21 cellular contexts compared by ENCODE assay signal in the genomic region with DNA sequence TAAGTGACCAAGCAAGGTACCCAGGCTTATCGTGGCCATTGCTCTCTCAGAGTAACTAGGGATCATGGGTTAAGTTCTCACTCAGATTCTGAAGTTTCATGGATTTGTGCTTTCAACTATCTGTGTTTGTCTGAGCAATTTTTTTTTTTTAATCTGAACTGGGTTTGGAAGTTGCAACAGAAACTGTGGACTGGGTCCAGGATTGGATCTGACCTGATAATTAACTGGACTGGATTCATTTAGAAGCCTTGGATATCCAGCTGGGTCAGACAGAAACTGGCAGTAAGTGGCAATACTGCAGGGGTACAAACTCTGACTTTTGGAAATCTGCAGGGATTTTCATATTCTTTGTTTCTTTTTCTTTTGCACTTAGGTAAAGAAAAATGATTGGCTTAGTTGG. TPM values are rescaled to one million over a fixed set of nuclear protein-coding genes. Genes with fewer than 3 reads are reported as not detected.
DNase-seq lines count a peak whose midpoint lies in the region; ATAC-seq, FAIRE-seq and TF ChIP-seq lines count a peak whose summit lies in the region.
"Had no signal": no experiment of that assay in that cellular context is flagged by ENCODE, and none has a peak within 500 bp of the region (broad histone marks: within the 10 kb centered on the region; RNA-seq: fewer than 3 reads in every experiment).

No MANE protein-coding gene starts in this region.

- peaks cover 15% of the 10 kb centered on the region for H3K9me3 Mint-ChIP-seq in activated CD4-positive, alpha-beta T cell treated with anti-CD3 and anti-CD28 coated beads, Interleukin-2, amount 10 ng/mL, durations not matched to agents 24 days and 14 days

- H3K36me3 ChIP-seq in Panc1 (ENCODE audit: control insufficient read depth, insufficient read depth, low read length) = no peaks in the 10 kb centered on the region
- H3K36me3 ChIP-seq in subcutaneous abdominal adipose tissue (ENCODE audit: control insufficient read depth in 5 of 5, insufficient read depth in 5 of 5, low read length in 5 of 5) = no peaks in the 10 kb centered on the region
- H3K36me3 ChIP-seq in pancreas = no peaks in the 10 kb centered on the region
- H3K36me3 ChIP-seq: MG63 had no signal

- peak; percentile 34 for DNase-seq in activated CD4-positive, alpha-beta T cell treated with anti-CD3 and anti-CD28 coated beads, Interleukin-2, amount 10 ng/mL, durations not matched to agents 24 days and 14 days
- no peak for DNase-seq in activated CD4-positive, alpha-beta T cell treated with anti-CD3 and anti-CD28 coated beads, Interleukin-2, amount 50 U/mL, for 48 hours
- DNase-seq in Panc1 (ENCODE audit: low read depth, low spot score) (no peak), left lobe of liver (ENCODE audit: low spot score) (peak; percentile 71), pancreas (no peak), NCI-H1694 (lab: John Stamatoyannopoulos, UW) (no peak)
- DNase-seq: Caco-2, GOT3, MG63, NCI-H1092 treated with DMSO at 0.1 percent for 48 hours, NCI-H1694 treated with DMSO at 0.1 percent for 48 hours, PC-9, Right ventricle myocardium superior, SK-N-SH had no signal

- ATAC-seq in Panc1 = no peak
- peak; percentile 76 for ATAC-seq in left lobe of liver
- ATAC-seq in pancreas = no peak
- no peak for ATAC-seq in GM19467 (IDR thresholded peaks at IDR 0.05; ENCODE audit: unreplicated experiment)

- H3K27ac Mint-ChIP-seq in activated CD4-positive, alpha-beta T cell treated with anti-CD3 and anti-CD28 coated beads, Interleukin-2, amount 10 ng/mL, durations not matched to agents 24 days and 14 days = no peak overlapping the region

- H3K4me3 ChIP-seq in Panc1 (ENCODE audit: low read depth in 2 of 2, low read length in 2 of 2) (no peak overlapping the region), subcutaneous abdominal adipose tissue (ENCODE audit: low read depth in 1 of 5, low read length in 5 of 5) (no peak overlapping the region), pancreas (no peak overlapping the region)
- H3K4me3 ChIP-seq: MG63 had no signal

- H3K9ac ChIP-seq in subcutaneous abdominal adipose tissue (ENCODE audit: low read length in 5 of 5) = no peak overlapping the region
- H3K9ac ChIP-seq: KMS-11, SK-N-SH had no signal

- H3K4me3 Mint-ChIP-seq in activated CD4-positive, alpha-beta T cell treated with anti-CD3 and anti-CD28 coated beads, Interleukin-2, amount 10 ng/mL, durations not matched to agents 24 days and 14 days = no peak overlapping the region

- POLR2A ChIA-PET in Panc1 (lab: Charles Lee) = no interaction called here

- H3K27ac ChIP-seq in Panc1 (ENCODE audit: low read length) = peak overlapping the region; percentile 34; the same call in 1 of the 2 replicates
- peak overlapping the region; percentile 59 for H3K27ac ChIP-seq in subcutaneous abdominal adipose tissue (ENCODE audit: low read depth, low read length)
- H3K27ac ChIP-seq in pancreas = no peak overlapping the region
- H3K27ac ChIP-seq: 22Rv1, KMS-11, PC-9 had no signal

- H3K27me3 Mint-ChIP-seq in activated CD4-positive, alpha-beta T cell treated with anti-CD3 and anti-CD28 coated beads, Interleukin-2, amount 10 ng/mL, durations not matched to agents 24 days and 14 days = peaks cover 2% of the 10 kb centered on the region

- peaks cover 7% of the 10 kb centered on the region for H3K36me3 Mint-ChIP-seq in activated CD4-positive, alpha-beta T cell treated with anti-CD3 and anti-CD28 coated beads, Interleukin-2, amount 10 ng/mL, durations not matched to agents 24 days and 14 days (ENCODE audit: low read depth)

- 46 to 49% methylated on average over 1 of the region's 1 CpG for WGBS in pancreas, 2 donors

- intact Hi-C loops in activated CD4-positive, alpha-beta T cell treated with anti-CD3 and anti-CD28 coated beads, Interleukin-2, amount 10 ng/mL, durations not matched to agents 24 days and 14 days (cut with micrococcal nuclease) = no loop called here
- intact Hi-C loops in Panc1 (cut with micrococcal nuclease; ENCODE audit: unreplicated experiment) (no loop called here), pancreas (cut with DNase I) (no loop called here)

- H3K27me3 ChIP-seq in Panc1 (ENCODE audit: control insufficient read depth, insufficient read depth, low read length) = no peaks in the 10 kb centered on the region
- H3K27me3 ChIP-seq in subcutaneous abdominal adipose tissue (ENCODE audit: control insufficient read depth in 5 of 5, insufficient read depth in 4 of 5, low read length in 5 of 5) = no peaks in the 10 kb centered on the region
- no peaks in the 10 kb centered on the region for H3K27me3 ChIP-seq in pancreas
- H3K27me3 ChIP-seq: MG63 had no signal

- FAIRE-seq in pancreas (lab: Jason Lieb, UNC) = no peak
- FAIRE-seq: GM12892, GM19239, HTR-8/SVneo had no signal

- peaks cover 8% of the 10 kb centered on the region; the same call in 1 of the 2 replicates for H3K4me1 ChIP-seq in Panc1 (ENCODE audit: control insufficient read depth, insufficient read depth, low read length)
- peaks cover 1 to 29% (median 22%) of the 10 kb centered on the region in 5 donors for H3K4me1 ChIP-seq in subcutaneous abdominal adipose tissue (ENCODE audit: control insufficient read depth in 5 of 5, insufficient read depth in 5 of 5, low read length in 5 of 5)
- H3K4me1 ChIP-seq in pancreas = no peaks in the 10 kb centered on the region

- BruUV-seq in Panc1 (replicated peaks; lab: Mats Ljungman, UMichigan) = no TSS peak

- no peaks in the 10 kb centered on the region for H3K9me3 ChIP-seq in Panc1 (ENCODE audit: control insufficient read depth, insufficient read depth, low read depth, low read length)
- no peaks in the 10 kb centered on the region for H3K9me3 ChIP-seq in subcutaneous abdominal adipose tissue (ENCODE audit: control insufficient read depth in 5 of 5, low read length in 5 of 5)
- H3K9me3 ChIP-seq in pancreas = no peaks in the 10 kb centered on the region
- H3K9me3 ChIP-seq: Caco-2, SK-N-SH had no signal

- H3K4me1 Mint-ChIP-seq in activated CD4-positive, alpha-beta T cell treated with anti-CD3 and anti-CD28 coated beads, Interleukin-2, amount 10 ng/mL, durations not matched to agents 24 days and 14 days = peaks cover 26% of the 10 kb centered on the region

- TF ChIP-seq CTCF in Panc1 (IDR thresholded peaks at IDR 0.05) (no peak; the same call in 1 of the 2 replicates), pancreas (IDR thresholded peaks at IDR 0.05) (no peak)

- CTCF ChIA-PET in Panc1 (lab: Charles Lee) = no interaction called here

- in situ Hi-C loops in Panc1 (cut with HindIII; ENCODE audit: low pct_unique_long_range_greater_than_20kb, low sequenced_read_pairs) = no loop called here

RNA-seq across cellular contexts. Expression of a gene that starts 38.7 kb away (rescaled TPM):
- total RNA-seq in activated CD4-positive, alpha-beta T cell treated with anti-CD3 and anti-CD28 coated beads, Interleukin-2, amount 10 ng/mL, durations not matched to agents 24 days and 14 days = 13.3 and 13.8 TPM in 2 replicates
- total RNA-seq in Panc1 (2021; ENCODE audit: unreplicated experiment) (21.7 TPM), left lobe of liver (1.2 TPM), pancreas (1 to 10 TPM in 2 of 6 donors, under 1 TPM in 4; 0.41 to 1.6 (median 0.88) TPM)
- 7.8 TPM for polyA plus RNA-seq in Panc1 (2012; ENCODE audit: insufficient read length)
- polyA plus RNA-seq in pancreas = under 1 TPM; 0.49 to 0.59 TPM

RNA-seq across cellular contexts. Expression of a gene that starts 55.4 kb away (rescaled TPM):
- total RNA-seq in activated CD4-positive, alpha-beta T cell treated with anti-CD3 and anti-CD28 coated beads, Interleukin-2, amount 10 ng/mL, durations not matched to agents 24 days and 14 days = 3.8 and 4.7 TPM in 2 replicates
- total RNA-seq in Panc1 (2021; ENCODE audit: unreplicated experiment) = 1.5 TPM
- polyA plus RNA-seq in Panc1 (2012; ENCODE audit: insufficient read length) = 1.5 TPM
- total RNA-seq in left lobe of liver = 0.55 TPM
- 1 to 10 TPM in 4 of 6 donors, under 1 TPM in 2; 0.88 to 2.7 (median 1.3) TPM for total RNA-seq in pancreas
- polyA plus RNA-seq in pancreas = 1 to 10 TPM in 1 of 2 donors, under 1 TPM in 1; 0.68 to 1.3 TPM

Comparison
In these comparisons a context has a peak if more than half of its experiments do, and no peak if none do; other contexts are left out.
1. DNase-seq: peak in activated CD4-positive, alpha-beta T cell treated with anti-CD3 and anti-CD28 coated beads, Interleukin-2, amount 10 ng/mL, durations not matched to agents 24 days and 14 days (single experiment) and left lobe of liver (single experiment); none in activated CD4-positive, alpha-beta T cell treated with anti-CD3 and anti-CD28 coated beads, Interleukin-2, amount 50 U/mL, for 48 hours (0 of 2), Panc1 (single experiment), pancreas (0 of 6) and NCI-H1694 (single experiment).
2. H3K27ac ChIP-seq: peak in Panc1 (single experiment) and subcutaneous abdominal adipose tissue (single experiment); none in pancreas (0 of 4).